12 cellular contexts compared by ENCODE assay signal in genomic region chr5:151005187-151005974, GRCh38. TPM values are rescaled to one million over a fixed set of nuclear protein-coding genes. Genes with fewer than 3 reads are reported as not detected.
DNase-seq lines count a peak whose midpoint lies in the region; ATAC-seq and TF ChIP-seq lines count a peak whose summit lies in the region.
"Had no signal": no experiment of that assay in that cellular context is flagged by ENCODE, and none has a peak within 500 bp of the region (broad histone marks: within the 10 kb centered on the region; RNA-seq: fewer than 3 reads in every experiment).

No MANE protein-coding gene starts in this region.

- H3K36me3 ChIP-seq in mesenchymal stem cell (ENCODE audit: control insufficient read depth in 1 of 2, insufficient read depth in 2 of 2, low read depth in 1 of 2, low read length in 2 of 2), result no peaks in the 10 kb centered on the region
- H3K36me3 ChIP-seq in subcutaneous abdominal adipose tissue (ENCODE audit: control insufficient read depth in 5 of 5, insufficient read depth in 5 of 5, low read length in 5 of 5), result no peaks in the 10 kb centered on the region

- H3K4me1 ChIP-seq in mesenchymal stem cell (ENCODE audit: control insufficient read depth, insufficient read depth, low read depth, low read length), result peaks cover 10% of the 10 kb centered on the region
- H3K4me1 ChIP-seq in subcutaneous abdominal adipose tissue (ENCODE audit: control insufficient read depth in 5 of 5, insufficient read depth in 5 of 5, low read length in 5 of 5), result peaks cover 31 to 61% (median 54%) of the 10 kb centered on the region in 5 donors

- no peak overlapping the region for H3K23ac ChIP-seq in mesenchymal stem cell (ENCODE audit: low read length in 2 of 2)

- H4K91ac ChIP-seq in mesenchymal stem cell (ENCODE audit: low read length), result no peak overlapping the region

- TF ChIP-seq CTCF in fibroblast of mammary gland (conservative IDR thresholded peaks at IDR 0.05; ENCODE audit: control insufficient read depth, insufficient read depth, low read depth, low read length), result no peak

- H3K14ac ChIP-seq in mesenchymal stem cell (ENCODE audit: low read length in 2 of 2), result no peak overlapping the region

- H3K27me3 ChIP-seq in mesenchymal stem cell (ENCODE audit: control insufficient read depth in 1 of 2, insufficient read depth in 1 of 2, low read length in 2 of 2) (no peaks in the 10 kb centered on the region), subcutaneous abdominal adipose tissue (ENCODE audit: control insufficient read depth in 5 of 5, insufficient read depth in 4 of 5, low read length in 5 of 5) (no peaks in the 10 kb centered on the region)

- peak overlapping the region in 1 of 2 experiments; percentile 56 for H3K18ac ChIP-seq in mesenchymal stem cell (ENCODE audit: low read depth in 1 of 2, low read length in 2 of 2)

- DNase-seq in NCI-H82 (lab: John Stamatoyannopoulos, UW) (peak; percentile 61), fibroblast of mammary gland (ENCODE audit: low read depth) (peak; percentile 54), mesenchymal stem cell (peak; percentile 43), NCI-H510A treated with DMSO at 0.1 percent for 48 hours (lab: John Stamatoyannopoulos, UW) (no peak), ACHN (no peak)
- no peak for DNase-seq in stimulated activated CD4-positive, alpha-beta T cell treated with anti-CD3 and anti-CD28 coated beads, Interleukin-4, amount 100 ng/mL, for 4 hours
- DNase-seq: activated naive CD8-positive, alpha-beta T cell treated with anti-CD3 and anti-CD28 coated beads, Interleukin-2, amount 50 U/mL, for 24 hours; effector CD4-positive, alpha-beta T cell; NCI-H1105; NCI-H69 had no signal

- H3K4me2 ChIP-seq in mesenchymal stem cell (ENCODE audit: low read length, poor library complexity, severe bottlenecking), result no peak overlapping the region

- in situ Hi-C loops in ACHN (cut with HindIII; ENCODE audit: low pct_ligation_motif_present, low pct_unique_long_range_greater_than_20kb, low sequenced_read_pairs), result no loop called here

- no peaks in the 10 kb centered on the region for H3K79me1 ChIP-seq in mesenchymal stem cell (replicated peaks; ENCODE audit: low read length, poor library complexity, severe bottlenecking)

- H3K27ac ChIP-seq in mesenchymal stem cell (ENCODE audit: low read length, poor library complexity, severe bottlenecking) (no peak overlapping the region), subcutaneous abdominal adipose tissue (ENCODE audit: low read depth, low read length) (peak overlapping the region; percentile 98)

- H3K4ac ChIP-seq in mesenchymal stem cell (ENCODE audit: low read depth in 1 of 2, low read length in 2 of 2), result no peak overlapping the region

- H3K4me3 ChIP-seq in fibroblast of mammary gland (ENCODE audit: control insufficient read depth, low read depth, low read length) (no peak overlapping the region), mesenchymal stem cell (ENCODE audit: insufficient read depth in 1 of 2, low read depth in 1 of 2, low read length in 2 of 2) (no peak overlapping the region), subcutaneous abdominal adipose tissue (ENCODE audit: low read depth in 1 of 5, low read length in 5 of 5) (peak overlapping the region in 1 of 5 donors; percentile 14)

- H2BK120ac ChIP-seq in mesenchymal stem cell (ENCODE audit: low read depth, low read length), result no peak overlapping the region

- H3K9ac ChIP-seq in mesenchymal stem cell (ENCODE audit: low read length), result peak overlapping the region; percentile 35
- peak overlapping the region; percentile 16 to 82 (median 42) for H3K9ac ChIP-seq in subcutaneous abdominal adipose tissue (ENCODE audit: low read length in 5 of 5)

- no peak overlapping the region for H2BK15ac ChIP-seq in mesenchymal stem cell (ENCODE audit: low read depth, poor library complexity, severe bottlenecking)

- no peak overlapping the region for H2BK12ac ChIP-seq in mesenchymal stem cell (ENCODE audit: low read length in 2 of 2)

- ATAC-seq in GM19463 (IDR thresholded peaks at IDR 0.05; ENCODE audit: unreplicated experiment), result no peak
- ATAC-seq: activated naive CD8-positive, alpha-beta T cell treated with anti-CD3 and anti-CD28 coated beads, Interleukin-2, amount 50 U/mL, for 24 hours had no signal

- no peak overlapping the region for H4K8ac ChIP-seq in mesenchymal stem cell (ENCODE audit: low read length)

- no peaks in the 10 kb centered on the region for H3K9me3 ChIP-seq in mesenchymal stem cell (ENCODE audit: control insufficient read depth, low read length)
- H3K9me3 ChIP-seq in subcutaneous abdominal adipose tissue (ENCODE audit: control insufficient read depth in 5 of 5, low read length in 5 of 5), result no peaks in the 10 kb centered on the region

- no peak overlapping the region for H2BK5ac ChIP-seq in mesenchymal stem cell (ENCODE audit: low read depth, low read length, poor library complexity, severe bottlenecking)

- H2AK5ac ChIP-seq in mesenchymal stem cell (ENCODE audit: low read length, severe bottlenecking), result no peak overlapping the region

- H2AFZ ChIP-seq in mesenchymal stem cell (ENCODE audit: low read depth, low read length), result no peak overlapping the region

- WGBS in mesenchymal stem cell, result 63% methylated on average over 4 of the region's 5 CpGs

RNA-seq across cellular contexts. Expression of gene GPX3, which starts 15.0 kb away (rescaled TPM):
- polyA plus RNA-seq in mesenchymal stem cell (2013, experiment 1 of 2), result 39.2 TPM
- polyA plus RNA-seq in mesenchymal stem cell (2013, experiment 2 of 2), result 40.8 TPM

Comparison
In these comparisons a context has a peak if more than half of its experiments do, and no peak if none do; other contexts are left out.
1. DNase-seq: peak in NCI-H82 (single experiment), fibroblast of mammary gland (single experiment) and mesenchymal stem cell (single experiment); none in NCI-H510A treated with DMSO at 0.1 percent for 48 hours (single experiment), stimulated activated CD4-positive, alpha-beta T cell treated with anti-CD3 and anti-CD28 coated beads, Interleukin-4, amount 100 ng/mL, for 4 hours (0 of 2) and ACHN (single experiment).